ENCODE assay signal across 7 cellular contexts in genomic region chr18:70288851-70289328, GRCh38. TPM values are rescaled to one million over a fixed set of nuclear protein-coding genes. Genes with fewer than 3 reads are reported as not detected.
DNase-seq lines count a peak whose midpoint lies in the region; ATAC-seq and TF ChIP-seq lines count a peak whose summit lies in the region.

TSS of gene SOCS6 (plus strand) at chr18:70289045. CDS start at chr18:70324669, 35,624 bp downstream.

- TF ChIP-seq POLR2A in breast epithelium (IDR thresholded peaks at IDR 0.05), result no peak
- peak in 1 of 2 donors; percentile 20 for TF ChIP-seq POLR2A in gastrocnemius medialis (IDR thresholded peaks at IDR 0.05)

- no peaks in the 10 kb centered on the region for H3K9me3 ChIP-seq in ES-I3 (ENCODE audit: control insufficient read depth, insufficient read depth, low read length)
- H3K9me3 ChIP-seq in breast epithelium, result no peaks in the 10 kb centered on the region
- peaks cover 2% of the 10 kb centered on the region for H3K9me3 ChIP-seq in iPS-18c (ENCODE audit: control insufficient read depth, insufficient read depth, low read length)
- H3K9me3 ChIP-seq in gastrocnemius medialis, result no peaks in the 10 kb centered on the region

- peak; percentile 71 for ATAC-seq in GM19438 (IDR thresholded peaks at IDR 0.05; ENCODE audit: low read depth, unreplicated experiment)
- peak; percentile 63 for ATAC-seq in HG03442 (IDR thresholded peaks at IDR 0.05; ENCODE audit: unreplicated experiment)
- ATAC-seq in gastrocnemius medialis, result peak; percentile 67 to 72

- H3K36me3 ChIP-seq in ES-I3 (ENCODE audit: insufficient read depth, low read length) (no peaks in the 10 kb centered on the region), breast epithelium (no peaks in the 10 kb centered on the region), gastrocnemius medialis (no peaks in the 10 kb centered on the region)

- peak; percentile 74 for DNase-seq in RPMI7951 (ENCODE audit: low read depth)
- DNase-seq in breast epithelium (ENCODE audit: low spot score in 2 of 2), result peak in 1 of 2 donors; percentile 57
- DNase-seq in gastrocnemius medialis, result peak; percentile 13 to 41

- in situ Hi-C loops in gastrocnemius medialis (cut with MboI; ENCODE audit: low sequenced_read_pairs in 4 of 4), result loop anchor here in 1 of 4 donors (10.0 kb wide), 1 partner anchor 84 kb away; the partner anchor contains the start of gene RTTN

- intact Hi-C loops in breast epithelium (cut with DNase I; ENCODE audit: low total_unique reads) (loop anchor here (5.0 kb wide), 1 partner anchor 1367 kb away; no protein-coding TSS in a partner anchor), gastrocnemius medialis (cut with DNase I; ENCODE audit: low total_unique reads) (loop anchor here (5.0 kb wide), 2 partner anchors 48 to 82 kb away; partner anchors contain the start of gene RTTN)

- H3K4me3 ChIP-seq in breast epithelium, result peak within 1 kb of the TSS; percentile 73 to 93 (median 75)
- H3K4me3 ChIP-seq in iPS-18c (ENCODE audit: insufficient read depth, low read depth, low read length), result peak within 1 kb of the TSS; percentile 78
- H3K4me3 ChIP-seq in gastrocnemius medialis, result peak within 1 kb of the TSS; percentile 68 to 74 (median 72)

- TF ChIP-seq CTCF in breast epithelium (IDR thresholded peaks at IDR 0.05) (no peak), gastrocnemius medialis (IDR thresholded peaks at IDR 0.05 in 4 of 5, conservative IDR thresholded peaks at IDR 0.05 in 1 of 5) (no peak)

- H3K27me3 ChIP-seq in breast epithelium (no peaks in the 10 kb centered on the region), gastrocnemius medialis (no peaks in the 10 kb centered on the region)

- H3K27ac ChIP-seq in breast epithelium (peak within 1 kb of the TSS; percentile 88 to 95), gastrocnemius medialis (peak within 1 kb of the TSS; percentile 75 to 91 (median 90))

- H3K4me1 ChIP-seq in ES-I3 (ENCODE audit: insufficient read depth, low read length), result peaks cover 18% of the 10 kb centered on the region
- H3K4me1 ChIP-seq in breast epithelium, result peaks cover 7% of the 10 kb centered on the region in 2 donors
- peaks cover 33 to 34% of the 10 kb centered on the region in 2 donors for H3K4me1 ChIP-seq in gastrocnemius medialis

- peak within 1 kb of the TSS; percentile 93 for H3K9ac ChIP-seq in ES-I3 (ENCODE audit: low read depth, low read length)

RNA-seq across cellular contexts. Expression of gene SOCS6, which starts in this region (rescaled TPM):
- total RNA-seq in RPMI7951 (2014; rRNA removed; shearing (Covaris generic)), result 20.1 and 27.6 TPM in 2 replicates
- total RNA-seq in breast epithelium (10 to 100 TPM; 17.9 to 32.9 (median 20.6) TPM), gastrocnemius medialis (10 to 100 TPM; 12.8 to 26.8 (median 16.3) TPM)
